In genomic region chr20:57387463-57387862, GRCh38 we compare ENCODE assay signal across 1 cellular context.
TF ChIP-seq lines count a peak whose summit lies in the region.

No MANE protein-coding gene starts in this region.

TF ChIP-seq in IMR-90, 13 proteins besides CTCF, POLR2A, EP300 and RAD21 (continued from another document):
- no peak for TF ChIP-seq RFX5 (IDR thresholded peaks at IDR 0.05; ENCODE audit: low read depth, low read length)
- no peak for TF ChIP-seq SMC3 (IDR thresholded peaks at IDR 0.05; ENCODE audit: low read depth, low read length)
- TF ChIP-seq CHD1 (IDR thresholded peaks at IDR 0.05; ENCODE audit: low read depth, low read length): no peak
- no peak for TF ChIP-seq MXI1 (IDR thresholded peaks at IDR 0.05; ENCODE audit: borderline replicate concordance, low read depth, low read length)
- no peak for TF ChIP-seq MAZ (IDR thresholded peaks at IDR 0.05; ENCODE audit: borderline replicate concordance, low read depth, low read length)
- TF ChIP-seq RCOR1 (IDR thresholded peaks at IDR 0.05; ENCODE audit: insufficient replicate concordance, low read length): no peak
- no peak for TF ChIP-seq MAFK (IDR thresholded peaks at IDR 0.05; ENCODE audit: low read depth, low read length)
- no peak for TF ChIP-seq BHLHE40 (IDR thresholded peaks at IDR 0.05; ENCODE audit: low read depth, low read length)
